In the genomic region with DNA sequence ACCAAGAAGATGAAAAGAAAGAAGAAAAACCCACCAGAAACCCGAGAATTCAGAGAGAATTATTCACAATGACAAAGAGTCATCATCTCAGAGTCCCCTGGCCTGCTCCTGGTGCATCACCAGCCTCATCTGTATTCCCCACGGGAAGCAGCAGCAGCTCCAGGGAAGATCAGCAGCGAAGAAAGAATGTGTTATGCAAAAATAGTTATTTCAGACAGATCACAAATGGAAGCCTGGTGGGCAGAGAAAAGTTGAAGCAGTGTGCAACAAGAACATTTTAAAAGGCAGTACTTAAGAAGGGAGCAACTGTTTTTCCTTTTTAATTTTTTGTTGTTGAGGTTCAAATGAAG, we compare ENCODE assay signal across 1 cellular context.
TF ChIP-seq lines count a peak whose summit lies in the region.

No MANE protein-coding gene starts in this region.

TF ChIP-seq in HCT116, 20 proteins besides CTCF, POLR2A, EP300 and RAD21 (continued from another document):
- TF ChIP-seq, protein P1, sequence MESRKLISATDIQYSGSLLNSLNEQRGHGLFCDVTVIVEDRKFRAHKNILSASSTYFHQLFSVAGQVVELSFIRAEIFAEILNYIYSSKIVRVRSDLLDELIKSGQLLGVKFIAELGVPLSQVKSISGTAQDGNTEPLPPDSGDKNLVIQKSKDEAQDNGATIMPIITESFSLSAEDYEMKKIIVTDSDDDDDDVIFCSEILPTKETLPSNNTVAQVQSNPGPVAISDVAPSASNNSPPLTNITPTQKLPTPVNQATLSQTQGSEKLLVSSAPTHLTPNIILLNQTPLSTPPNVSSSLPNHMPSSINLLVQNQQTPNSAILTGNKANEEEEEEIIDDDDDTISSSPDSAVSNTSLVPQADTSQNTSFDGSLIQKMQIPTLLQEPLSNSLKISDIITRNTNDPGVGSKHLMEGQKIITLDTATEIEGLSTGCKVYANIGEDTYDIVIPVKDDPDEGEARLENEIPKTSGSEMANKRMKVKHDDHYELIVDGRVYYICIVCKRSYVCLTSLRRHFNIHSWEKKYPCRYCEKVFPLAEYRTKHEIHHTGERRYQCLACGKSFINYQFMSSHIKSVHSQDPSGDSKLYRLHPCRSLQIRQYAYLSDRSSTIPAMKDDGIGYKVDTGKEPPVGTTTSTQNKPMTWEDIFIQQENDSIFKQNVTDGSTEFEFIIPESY (IDR thresholded peaks at IDR 0.05; ENCODE audit: extremely low read depth, insufficient replicate concordance, low read length) = no peak
- TF ChIP-seq SIN3A (IDR thresholded peaks at IDR 0.05; ENCODE audit: low read depth) (no peak), ZFX (IDR thresholded peaks at IDR 0.05) (no peak), CBX3 (IDR thresholded peaks at IDR 0.05; ENCODE audit: low read depth) (no peak), CEBPB (IDR thresholded peaks at IDR 0.05; ENCODE audit: low read depth) (no peak), EZH2phosphoT487 (IDR thresholded peaks at IDR 0.05; ENCODE audit: borderline replicate concordance) (no peak)
- TF ChIP-seq, protein P2, sequence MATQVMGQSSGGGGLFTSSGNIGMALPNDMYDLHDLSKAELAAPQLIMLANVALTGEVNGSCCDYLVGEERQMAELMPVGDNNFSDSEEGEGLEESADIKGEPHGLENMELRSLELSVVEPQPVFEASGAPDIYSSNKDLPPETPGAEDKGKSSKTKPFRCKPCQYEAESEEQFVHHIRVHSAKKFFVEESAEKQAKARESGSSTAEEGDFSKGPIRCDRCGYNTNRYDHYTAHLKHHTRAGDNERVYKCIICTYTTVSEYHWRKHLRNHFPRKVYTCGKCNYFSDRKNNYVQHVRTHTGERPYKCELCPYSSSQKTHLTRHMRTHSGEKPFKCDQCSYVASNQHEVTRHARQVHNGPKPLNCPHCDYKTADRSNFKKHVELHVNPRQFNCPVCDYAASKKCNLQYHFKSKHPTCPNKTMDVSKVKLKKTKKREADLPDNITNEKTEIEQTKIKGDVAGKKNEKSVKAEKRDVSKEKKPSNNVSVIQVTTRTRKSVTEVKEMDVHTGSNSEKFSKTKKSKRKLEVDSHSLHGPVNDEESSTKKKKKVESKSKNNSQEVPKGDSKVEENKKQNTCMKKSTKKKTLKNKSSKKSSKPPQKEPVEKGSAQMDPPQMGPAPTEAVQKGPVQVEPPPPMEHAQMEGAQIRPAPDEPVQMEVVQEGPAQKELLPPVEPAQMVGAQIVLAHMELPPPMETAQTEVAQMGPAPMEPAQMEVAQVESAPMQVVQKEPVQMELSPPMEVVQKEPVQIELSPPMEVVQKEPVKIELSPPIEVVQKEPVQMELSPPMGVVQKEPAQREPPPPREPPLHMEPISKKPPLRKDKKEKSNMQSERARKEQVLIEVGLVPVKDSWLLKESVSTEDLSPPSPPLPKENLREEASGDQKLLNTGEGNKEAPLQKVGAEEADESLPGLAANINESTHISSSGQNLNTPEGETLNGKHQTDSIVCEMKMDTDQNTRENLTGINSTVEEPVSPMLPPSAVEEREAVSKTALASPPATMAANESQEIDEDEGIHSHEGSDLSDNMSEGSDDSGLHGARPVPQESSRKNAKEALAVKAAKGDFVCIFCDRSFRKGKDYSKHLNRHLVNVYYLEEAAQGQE (IDR thresholded peaks at IDR 0.05; ENCODE audit: low read depth) = no peak
